1 cellular context compared by ENCODE assay signal in the genomic region with DNA sequence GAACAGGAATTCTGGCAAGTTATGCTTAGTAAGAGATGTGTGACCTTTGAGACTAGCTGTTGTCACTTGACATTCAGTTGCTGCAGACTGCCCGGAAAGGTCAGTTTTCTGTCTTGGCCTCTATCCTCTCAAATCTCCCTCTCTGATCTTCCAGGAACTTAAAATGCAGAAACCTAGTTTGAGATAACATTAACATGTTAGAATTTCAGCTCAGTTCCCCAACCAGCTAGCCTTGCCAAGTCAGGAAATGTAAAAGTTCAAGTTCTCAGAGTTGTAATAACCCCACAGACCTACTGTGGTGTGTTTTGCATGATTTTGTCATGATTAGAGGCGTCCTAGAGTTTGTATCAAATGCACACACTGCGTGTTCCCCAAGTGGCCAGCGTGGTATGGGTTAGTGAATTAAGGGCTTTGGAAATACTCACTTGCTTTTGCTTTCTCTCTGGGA.
TF ChIP-seq lines count a peak whose summit lies in the region.

No MANE protein-coding gene starts in this region.

TF ChIP-seq in endothelial cell of umbilical vein, 7 proteins besides CTCF, POLR2A, EP300 and RAD21:
- TF ChIP-seq POLR2AphosphoS5 (IDR thresholded peaks at IDR 0.05; ENCODE audit: insufficient read depth, low read depth, low read length) (no peak), FOS (IDR thresholded peaks at IDR 0.05; ENCODE audit: borderline replicate concordance, insufficient read depth, low read length) (no peak), MYC (IDR thresholded peaks at IDR 0.05; ENCODE audit: low read depth, low read length) (no peak), GATA2 (IDR thresholded peaks at IDR 0.05; ENCODE audit: insufficient read depth, insufficient read length, low read depth, low read length) (no peak), EZH2 (IDR thresholded peaks at IDR 0.05; ENCODE audit: borderline replicate concordance, low read depth, low read length, severe bottlenecking) (no peak), MAX (IDR thresholded peaks at IDR 0.05; ENCODE audit: insufficient read depth, insufficient read length) (no peak), JUN (IDR thresholded peaks at IDR 0.05; ENCODE audit: borderline replicate concordance, insufficient read depth, insufficient read length, low read depth) (no peak)
